12 cellular contexts compared by ENCODE assay signal in genomic region chr4:105563352-105563751, GRCh38. TPM values are rescaled to one million over a fixed set of nuclear protein-coding genes. Genes with fewer than 3 reads are reported as not detected.
"Had no signal": no experiment of that assay in that cellular context is flagged by ENCODE, and none has a peak within 500 bp of the region (broad histone marks: within the 10 kb centered on the region; RNA-seq: fewer than 3 reads in every experiment).

No MANE protein-coding gene starts in this region.

- DNase-seq: GM23248, GOT3, H7, H9, HCEC 1CT, HFFc6 had no signal

- H3K9me3 ChIP-seq: HAP-1 had no signal

- H2AFZ ChIP-seq: GM23248, GM23338 had no signal

- H3K4me2 ChIP-seq: GM23338 had no signal

- H3K36me3 ChIP-seq: HAP-1 had no signal

- H3K27ac ChIP-seq: GM23248 had no signal

- ATAC-seq: GM23338, HCT116 had no signal

- H3K9ac ChIP-seq: GM23248 had no signal

- FAIRE-seq: H1, H54 had no signal

- H3K4me3 ChIP-seq: GM23248, GM23338, HAP-1 had no signal

RNA-seq across cellular contexts. Expression of gene ARHGEF38, which starts 10.9 kb away (rescaled TPM):
- total RNA-seq: GM23248, GM23338, H1, H4, H7, H9, HFFc6 had no signal
- polyA plus RNA-seq: GM23248, H1 had no signal
